Comparison of ENCODE assay signal across 9 cellular contexts in the genomic region with DNA sequence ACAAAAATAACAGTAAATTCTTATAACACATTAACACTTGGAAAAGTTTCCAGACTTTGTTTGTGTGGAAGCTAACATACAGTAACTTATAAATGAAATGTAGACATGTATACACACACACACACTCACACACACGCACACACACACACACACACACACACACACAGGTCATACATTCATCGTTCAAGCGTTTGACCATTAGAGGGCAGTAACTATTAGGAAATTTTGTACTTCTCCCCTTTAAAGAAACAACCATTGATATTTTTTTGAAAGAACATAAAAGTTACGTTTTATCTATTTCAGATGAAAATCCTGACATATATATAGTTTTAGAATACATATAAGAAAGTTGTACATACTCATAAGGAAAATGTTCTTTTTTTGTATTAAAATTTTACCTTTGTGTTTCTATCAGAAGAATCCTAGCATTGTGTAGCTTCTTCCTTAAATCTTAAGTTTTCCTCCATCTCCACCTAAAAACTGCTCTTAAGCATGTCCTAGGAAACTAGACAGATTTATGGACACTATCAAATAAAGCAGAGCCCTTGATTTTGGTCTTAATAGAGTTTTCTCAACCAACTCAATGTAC. TPM values are rescaled to one million over a fixed set of nuclear protein-coding genes. Genes with fewer than 3 reads are reported as not detected.
DNase-seq lines count a peak whose midpoint lies in the region; ATAC-seq and TF ChIP-seq lines count a peak whose summit lies in the region.
"Had no signal": no experiment of that assay in that cellular context is flagged by ENCODE, and none has a peak within 500 bp of the region (broad histone marks: within the 10 kb centered on the region; RNA-seq: fewer than 3 reads in every experiment).

No MANE protein-coding gene starts in this region.

- no peaks in the 10 kb centered on the region for H3K27me3 ChIP-seq in spleen (replicated peaks in 1 of 7)

- ATAC-seq in HG03159 (IDR thresholded peaks at IDR 0.05; ENCODE audit: unreplicated experiment), result peak; percentile 78

- no peaks in the 10 kb centered on the region for H3K4me1 ChIP-seq in spleen
- H3K4me1 ChIP-seq: Caco-2 had no signal

- H3K4me3 ChIP-seq in spleen, result no peak overlapping the region

- DNase-seq in SIG-M5 treated with dmso at 0.1 percent for 504 hours (lab: John Stamatoyannopoulos, UW; ENCODE audit: unreplicated experiment) (peak; percentile 57), SIG-M5 (lab: John Stamatoyannopoulos, UW) (no peak), NCI-H774 (lab: John Stamatoyannopoulos, UW) (peak; percentile 26), cerebellum (ENCODE audit: low spot score) (peak; percentile 5), myocyte (ENCODE audit: low read depth) (peak; percentile 77), spleen (no peak)
- DNase-seq in activated naive CD4-positive, alpha-beta T cell (lab: John Stamatoyannopoulos, UW), result no peak

- intact Hi-C loops in spleen (cut with DNase I; ENCODE audit: low total_unique reads), result no loop called here

- peak in 1 of 11 experiments; percentile 17 for TF ChIP-seq CTCF in spleen (IDR thresholded peaks at IDR 0.05 in 8 of 11, conservative IDR thresholded peaks at IDR 0.05 in 3 of 11)

- 6 to 12% (median 12%) methylated on average over 4 of the region's 4 CpGs for WGBS in spleen, 5 donors

- no peak overlapping the region for H3K27ac ChIP-seq in spleen

- H3K36me3 ChIP-seq in spleen, result no peaks in the 10 kb centered on the region

- no peaks in the 10 kb centered on the region for H3K9me3 ChIP-seq in spleen
- H3K9me3 ChIP-seq: Caco-2 had no signal

- no peak for TF ChIP-seq POLR2A in spleen (IDR thresholded peaks at IDR 0.05)

RNA-seq across cellular contexts. Expression of a gene that starts 29.0 kb away (rescaled TPM):
- total RNA-seq in cerebellum (0.73 TPM), myocyte (0.47 and 0.72 TPM in 2 replicates), spleen (under 1 TPM in 1 of 7 donors, not detected in 6; 0.09 TPM)
- 0.18 TPM for polyA plus RNA-seq in myocyte (2012)
- under 1 TPM in 2 of 3 donors, not detected in 1; under 0.01 to 0.03 TPM for polyA plus RNA-seq in spleen
- total RNA-seq: Caco-2 had no signal

Comparison
In these comparisons a context has a peak if more than half of its experiments do, and no peak if none do; other contexts are left out.
1. DNase-seq: peak in SIG-M5 treated with dmso at 0.1 percent for 504 hours (single experiment), NCI-H774 (single experiment), cerebellum (single experiment) and myocyte (single experiment); none in SIG-M5 (single experiment), spleen (single experiment) and activated naive CD4-positive, alpha-beta T cell (0 of 4).